29 cellular contexts compared by ENCODE assay signal in the genomic region with DNA sequence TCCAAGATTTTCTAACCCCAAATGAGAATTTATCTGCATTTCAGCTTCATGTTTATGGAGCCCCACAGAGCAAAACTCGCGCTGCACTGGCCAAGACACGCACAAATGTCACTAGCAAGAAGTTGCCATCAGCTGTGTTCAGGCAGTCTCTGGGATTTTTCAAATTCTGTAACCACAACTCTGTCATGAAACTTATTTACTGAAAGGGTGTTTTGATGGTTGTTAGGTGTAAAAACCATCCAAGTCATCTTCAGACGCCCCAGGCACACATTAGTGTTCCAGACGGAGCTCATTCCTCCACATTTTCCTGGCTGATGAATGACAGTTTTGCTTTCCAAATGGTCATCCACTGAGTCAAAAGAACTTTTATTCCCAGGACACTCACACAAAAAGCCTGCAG.
A peak's percentile ranks its signal among the peaks of the same experiment; 100 is the strongest.
DNase-seq lines count a peak whose midpoint lies in the region; ATAC-seq and TF ChIP-seq lines count a peak whose summit lies in the region.
"Had no signal": no experiment of that assay in that cellular context is flagged by ENCODE, and none has a peak within 500 bp of the region (broad histone marks: within the 10 kb centered on the region; RNA-seq: fewer than 3 reads in every experiment).

No MANE protein-coding gene starts in this region.

- peaks cover 24 to 36% of the 10 kb centered on the region in 2 donors for H3K4me1 Mint-ChIP-seq in natural killer cell
- H3K4me1 Mint-ChIP-seq in natural killer cell treated with Interleukin-12 subunit alpha and Interleukin-12 subunit beta and Interleukin-15 and Interleukin-18, amount 100 ng/mL, for 72 hours (ENCODE audit: low read depth in 2 of 2): peaks cover 11 to 26% of the 10 kb centered on the region in 2 donors
- H3K4me1 Mint-ChIP-seq in chondrocyte (ENCODE audit: low read depth): peaks cover 54% of the 10 kb centered on the region
- H3K4me1 Mint-ChIP-seq in neural crest cell: peaks cover 18% of the 10 kb centered on the region
- peaks cover 6 to 7% of the 10 kb centered on the region in 2 donors for H3K4me1 Mint-ChIP-seq in stimulated activated naive B cell treated with anti-CD40 and anti-IgM and Interleukin-4, amounts not matched to agents 10 μg/mL and 1 μg/mL and 100 μg/mL, for 72 hours

- TF ChIP-seq CTCF in natural killer cell (IDR thresholded peaks at IDR 0.05) (no peak), chondrocyte (IDR thresholded peaks at IDR 0.05) (no peak), neural crest cell (conservative IDR thresholded peaks at IDR 0.05) (no peak)

- H3K36me3 Mint-ChIP-seq in natural killer cell (peaks cover 5% of the 10 kb centered on the region), chondrocyte (ENCODE audit: low read depth) (peaks cover 33% of the 10 kb centered on the region), neural crest cell (ENCODE audit: low read depth) (peaks cover 18% of the 10 kb centered on the region)
- H3K36me3 Mint-ChIP-seq in natural killer cell treated with Interleukin-12 subunit alpha and Interleukin-12 subunit beta and Interleukin-15 and Interleukin-18, amount 100 ng/mL, for 72 hours: peaks cover 19% of the 10 kb centered on the region
- peaks cover 47 to 52% of the 10 kb centered on the region in 2 donors for H3K36me3 Mint-ChIP-seq in stimulated activated naive B cell treated with anti-CD40 and anti-IgM and Interleukin-4, amounts not matched to agents 10 μg/mL and 1 μg/mL and 100 μg/mL, for 72 hours

- ATAC-seq in natural killer cell: peak in 1 of 3 donors; percentile 47
- no peak for ATAC-seq in natural killer cell treated with Interleukin-12 subunit alpha and Interleukin-12 subunit beta and Interleukin-15 and Interleukin-18, amount 100 ng/mL, for 72 hours
- no peak for ATAC-seq in stimulated activated naive B cell treated with anti-CD40 and anti-IgM and Interleukin-4, amounts not matched to agents 10 μg/mL and 1 μg/mL and 100 μg/mL, for 72 hours (replicated peaks)
- no peak for ATAC-seq in stimulated activated naive CD8-positive, alpha-beta T cell treated with anti-CD3 and anti-CD28 coated beads, Interleukin-15, Interleukin-2, amounts not matched to agents 100 U/mL and 50 U/mL, for 24 hours
- ATAC-seq: HCT116, Panc1 had no signal

- H3K4me3 Mint-ChIP-seq in natural killer cell (no peak overlapping the region), chondrocyte (ENCODE audit: unreplicated experiment) (no peak overlapping the region), neural crest cell (no peak overlapping the region)
- no peak overlapping the region for H3K4me3 Mint-ChIP-seq in natural killer cell treated with Interleukin-12 subunit alpha and Interleukin-12 subunit beta and Interleukin-15 and Interleukin-18, amount 100 ng/mL, for 72 hours
- H3K4me3 Mint-ChIP-seq in stimulated activated naive B cell treated with anti-CD40 and anti-IgM and Interleukin-4, amounts not matched to agents 10 μg/mL and 1 μg/mL and 100 μg/mL, for 72 hours: no peak overlapping the region
- H3K4me3 Mint-ChIP-seq: activated CD4-positive, alpha-beta T cell treated with anti-CD3 and anti-CD28 coated beads, Interleukin-2, amount 10 ng/mL, durations not matched to agents 24 days and 14 days; activated T-cell treated with anti-CD3 and anti-CD28 coated beads, Interleukin-2, amount 50 U/mL, for 24 hours; mesothelial cell of epicardium; naive B cell had no signal

- intact Hi-C loops in natural killer cell (cut with micrococcal nuclease): no loop called here

- H3K27me3 Mint-ChIP-seq in natural killer cell (ENCODE audit: low read depth in 2 of 2) (no peaks in the 10 kb centered on the region), chondrocyte (ENCODE audit: low read depth) (no peaks in the 10 kb centered on the region), neural crest cell (ENCODE audit: low read depth) (no peaks in the 10 kb centered on the region)
- no peaks in the 10 kb centered on the region for H3K27me3 Mint-ChIP-seq in natural killer cell treated with Interleukin-12 subunit alpha and Interleukin-12 subunit beta and Interleukin-15 and Interleukin-18, amount 100 ng/mL, for 72 hours
- no peaks in the 10 kb centered on the region for H3K27me3 Mint-ChIP-seq in stimulated activated naive B cell treated with anti-CD40 and anti-IgM and Interleukin-4, amounts not matched to agents 10 μg/mL and 1 μg/mL and 100 μg/mL, for 72 hours
- H3K27me3 Mint-ChIP-seq: activated CD4-positive, alpha-beta T cell treated with anti-CD3 and anti-CD28 coated beads, Interleukin-2, amount 10 ng/mL, durations not matched to agents 24 days and 14 days; activated T-cell treated with anti-CD3 and anti-CD28 coated beads, Interleukin-2, amount 50 U/mL, for 24 hours; naive B cell had no signal

- H3K27ac Mint-ChIP-seq in natural killer cell (peak overlapping the region; percentile 86 to 88), chondrocyte (ENCODE audit: unreplicated experiment) (peak overlapping the region; percentile 90), neural crest cell (ENCODE audit: unreplicated experiment) (peak overlapping the region; percentile 67)
- H3K27ac Mint-ChIP-seq in natural killer cell treated with Interleukin-12 subunit alpha and Interleukin-12 subunit beta and Interleukin-15 and Interleukin-18, amount 100 ng/mL, for 72 hours: no peak overlapping the region
- H3K27ac Mint-ChIP-seq in stimulated activated naive B cell treated with anti-CD40 and anti-IgM and Interleukin-4, amounts not matched to agents 10 μg/mL and 1 μg/mL and 100 μg/mL, for 72 hours: no peak overlapping the region
- H3K27ac Mint-ChIP-seq: activated CD4-positive, alpha-beta T cell treated with anti-CD3 and anti-CD28 coated beads, Interleukin-2, amount 10 ng/mL, durations not matched to agents 24 days and 14 days; activated T-cell treated with anti-CD3 and anti-CD28 coated beads, Interleukin-2, amount 50 U/mL, for 24 hours; mesothelial cell of epicardium; naive B cell had no signal

- no peaks in the 10 kb centered on the region for H3K9me3 Mint-ChIP-seq in natural killer cell
- no peaks in the 10 kb centered on the region for H3K9me3 Mint-ChIP-seq in natural killer cell treated with Interleukin-12 subunit alpha and Interleukin-12 subunit beta and Interleukin-15 and Interleukin-18, amount 100 ng/mL, for 72 hours
- no peaks in the 10 kb centered on the region for H3K9me3 Mint-ChIP-seq in chondrocyte (ENCODE audit: low read depth)
- H3K9me3 Mint-ChIP-seq in neural crest cell: no peaks in the 10 kb centered on the region
- no peaks in the 10 kb centered on the region for H3K9me3 Mint-ChIP-seq in stimulated activated naive B cell treated with anti-CD40 and anti-IgM and Interleukin-4, amounts not matched to agents 10 μg/mL and 1 μg/mL and 100 μg/mL, for 72 hours
- H3K9me3 Mint-ChIP-seq: activated CD4-positive, alpha-beta T cell treated with anti-CD3 and anti-CD28 coated beads, Interleukin-2, amount 10 ng/mL, durations not matched to agents 24 days and 14 days; activated T-cell treated with anti-CD3 and anti-CD28 coated beads, Interleukin-2, amount 50 U/mL, for 24 hours; mesothelial cell of epicardium; naive B cell had no signal

- DNase-seq in natural killer cell (no peak), chondrocyte (ENCODE audit: low spot score) (no peak), neural crest cell (ENCODE audit: low read depth, low spot score) (no peak), NCI-H2196 treated with DMSO at 0.1 percent for 48 hours (lab: John Stamatoyannopoulos, UW; ENCODE audit: unreplicated experiment) (no peak), A172 (ENCODE audit: low spot score) (no peak)
- no peak for DNase-seq in natural killer cell treated with Interleukin-12 subunit alpha and Interleukin-12 subunit beta and Interleukin-15 and Interleukin-18, amount 100 ng/mL, for 72 hours (ENCODE audit: low spot score)
- DNase-seq in stimulated activated naive B cell treated with anti-CD40 and anti-IgM and Interleukin-4, amounts not matched to agents 10 μg/mL and 1 μg/mL and 100 μg/mL, for 72 hours: no peak
- DNase-seq in stimulated activated naive CD8-positive, alpha-beta T cell treated with anti-CD3 and anti-CD28 coated beads, Interleukin-15, Interleukin-2, amounts not matched to agents 100 U/mL and 50 U/mL, for 24 hours: no peak
- DNase-seq: activated CD4-positive, alpha-beta T cell treated with anti-CD3 and anti-CD28 coated beads, Interleukin-2, amount 10 ng/mL, durations not matched to agents 24 days and 14 days; activated T-cell treated with anti-CD3 and anti-CD28 coated beads, Interleukin-2, amount 50 U/mL, for 24 hours; amniotic stem cell; COR-L47; DMS79; GF-D8; KG1; MM.1S; naive B cell; NCI-H2081; NCI-H226; NCI-H69; pancreas; SHP77 treated with DMSO at 0.1 percent for 48 hours; stimulated activated CD4-positive, alpha-beta T cell treated with anti-CD3 and anti-CD28 coated beads, Interleukin-4, amount 100 ng/mL, for 4 hours; stimulated activated naive CD4-positive, alpha-beta T cell treated with Interleukin-2 at 50 U/mL for 16 hours; T1000; WERI-Rb-1 had no signal

Comparison
In these comparisons a context has a peak if more than half of its experiments do, and no peak if none do; other contexts are left out.
1. H3K27ac Mint-ChIP-seq: peak in natural killer cell (2 of 2), chondrocyte (single experiment) and neural crest cell (single experiment); none in natural killer cell treated with Interleukin-12 subunit alpha and Interleukin-12 subunit beta and Interleukin-15 and Interleukin-18, amount 100 ng/mL, for 72 hours (0 of 2) and stimulated activated naive B cell treated with anti-CD40 and anti-IgM and Interleukin-4, amounts not matched to agents 10 μg/mL and 1 μg/mL and 100 μg/mL, for 72 hours (single experiment).